Comparison of ENCODE assay signal across 8 cellular contexts in the genomic region with DNA sequence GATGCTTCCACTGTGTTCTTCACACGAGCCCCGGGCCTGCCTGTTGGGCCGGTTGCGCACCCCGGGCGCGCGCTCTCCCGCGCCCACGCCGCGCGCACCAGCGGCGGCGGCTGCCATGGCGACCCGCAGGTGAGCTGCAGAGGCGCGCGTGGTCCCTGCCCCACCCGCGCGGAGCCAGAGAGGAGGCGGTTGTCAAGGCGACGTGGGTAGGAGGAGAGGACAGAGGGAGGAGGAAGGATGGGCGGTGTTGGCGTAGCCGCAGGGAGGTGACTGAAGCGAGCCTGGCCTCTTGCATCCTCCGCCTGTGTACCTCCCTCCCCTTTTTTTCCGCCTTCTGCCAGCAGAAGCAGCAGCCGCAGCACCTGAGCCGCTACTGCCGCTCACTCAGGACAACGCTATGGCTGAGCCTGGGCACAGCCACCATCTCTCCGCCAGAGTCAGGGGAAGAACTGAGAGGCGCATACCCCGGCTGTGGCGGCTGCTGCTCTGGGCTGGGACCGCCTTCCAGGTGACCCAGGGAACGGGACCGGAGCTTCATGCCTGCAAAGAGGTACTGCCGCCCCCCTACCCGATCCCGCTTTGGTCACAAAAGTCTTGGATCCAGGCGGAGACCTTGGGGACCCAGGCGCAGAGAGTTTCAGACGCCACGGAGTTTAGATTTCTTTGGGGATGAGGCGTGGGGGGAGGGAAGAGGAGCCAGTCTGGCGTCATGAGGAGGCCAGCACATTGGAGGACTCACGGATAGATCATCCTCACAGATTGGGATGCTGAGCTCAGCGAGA. TPM values are rescaled to one million over a fixed set of nuclear protein-coding genes. Genes with fewer than 3 reads are reported as not detected.
DNase-seq lines count a peak whose midpoint lies in the region; ATAC-seq and TF ChIP-seq lines count a peak whose summit lies in the region.

A gene with protein sequence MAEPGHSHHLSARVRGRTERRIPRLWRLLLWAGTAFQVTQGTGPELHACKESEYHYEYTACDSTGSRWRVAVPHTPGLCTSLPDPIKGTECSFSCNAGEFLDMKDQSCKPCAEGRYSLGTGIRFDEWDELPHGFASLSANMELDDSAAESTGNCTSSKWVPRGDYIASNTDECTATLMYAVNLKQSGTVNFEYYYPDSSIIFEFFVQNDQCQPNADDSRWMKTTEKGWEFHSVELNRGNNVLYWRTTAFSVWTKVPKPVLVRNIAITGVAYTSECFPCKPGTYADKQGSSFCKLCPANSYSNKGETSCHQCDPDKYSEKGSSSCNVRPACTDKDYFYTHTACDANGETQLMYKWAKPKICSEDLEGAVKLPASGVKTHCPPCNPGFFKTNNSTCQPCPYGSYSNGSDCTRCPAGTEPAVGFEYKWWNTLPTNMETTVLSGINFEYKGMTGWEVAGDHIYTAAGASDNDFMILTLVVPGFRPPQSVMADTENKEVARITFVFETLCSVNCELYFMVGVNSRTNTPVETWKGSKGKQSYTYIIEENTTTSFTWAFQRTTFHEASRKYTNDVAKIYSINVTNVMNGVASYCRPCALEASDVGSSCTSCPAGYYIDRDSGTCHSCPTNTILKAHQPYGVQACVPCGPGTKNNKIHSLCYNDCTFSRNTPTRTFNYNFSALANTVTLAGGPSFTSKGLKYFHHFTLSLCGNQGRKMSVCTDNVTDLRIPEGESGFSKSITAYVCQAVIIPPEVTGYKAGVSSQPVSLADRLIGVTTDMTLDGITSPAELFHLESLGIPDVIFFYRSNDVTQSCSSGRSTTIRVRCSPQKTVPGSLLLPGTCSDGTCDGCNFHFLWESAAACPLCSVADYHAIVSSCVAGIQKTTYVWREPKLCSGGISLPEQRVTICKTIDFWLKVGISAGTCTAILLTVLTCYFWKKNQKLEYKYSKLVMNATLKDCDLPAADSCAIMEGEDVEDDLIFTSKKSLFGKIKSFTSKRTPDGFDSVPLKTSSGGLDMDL (plus strand): TSS at position 329 of the 782 bp plus-strand sequence. CDS start 69 bp downstream, at position 398.

- H3K4me3 Mint-ChIP-seq in GM23338, result peak within 1 kb of the TSS; percentile 78
- H3K4me3 Mint-ChIP-seq in effector memory CD8-positive, alpha-beta T cell, result peak within 1 kb of the TSS; percentile 97 to 98

- peak; percentile 68 for ATAC-seq in GM23338
- peak; percentile 90 for ATAC-seq in effector memory CD8-positive, alpha-beta T cell (replicated peaks)

- H3K9me3 ChIP-seq in mucosa of rectum (ENCODE audit: control insufficient read depth in 2 of 2, low read length in 2 of 2), result no peaks in the 10 kb centered on the region

- H3K4me1 Mint-ChIP-seq in GM23338, result peaks cover 7% of the 10 kb centered on the region
- peaks cover 18 to 27% of the 10 kb centered on the region in 2 donors for H3K4me1 Mint-ChIP-seq in effector memory CD8-positive, alpha-beta T cell (ENCODE audit: low read depth in 2 of 2)

- no peaks in the 10 kb centered on the region for H3K9me2 ChIP-seq in GM23338 (ENCODE audit: insufficient read depth)

- H3K36me3 ChIP-seq in GM23338 (ENCODE audit: insufficient read depth) (no peaks in the 10 kb centered on the region), mucosa of rectum (ENCODE audit: control insufficient read depth in 2 of 2, insufficient read depth in 2 of 2, low read length in 2 of 2) (no peaks in the 10 kb centered on the region)

- peak within 1 kb of the TSS; percentile 83 for H3K4me3 ChIP-seq in GM23338
- H3K4me3 ChIP-seq in mucosa of rectum (ENCODE audit: low read length in 2 of 2), result peak within 1 kb of the TSS; percentile 63 to 69

- H2AFZ ChIP-seq in GM23338, result peak within 1 kb of the TSS; percentile 99

- no peak within 1 kb of the TSS for H3K27ac Mint-ChIP-seq in GM23338
- peak within 1 kb of the TSS; percentile 99 to 100 for H3K27ac Mint-ChIP-seq in effector memory CD8-positive, alpha-beta T cell

- no peak within 1 kb of the TSS for H3K27ac ChIP-seq in GM23338 (ENCODE audit: low read depth)
- H3K27ac ChIP-seq in mucosa of rectum (ENCODE audit: low read depth in 2 of 2, low read length in 2 of 2), result peak within 1 kb of the TSS; percentile 38 to 43

- H3K27me3 Mint-ChIP-seq in GM23338 (ENCODE audit: insufficient read depth, low read depth, poor library complexity), result peaks cover 34% of the 10 kb centered on the region
- peaks cover 0 to 14% of the 10 kb centered on the region in 2 donors for H3K27me3 Mint-ChIP-seq in effector memory CD8-positive, alpha-beta T cell

- no peaks in the 10 kb centered on the region for H3K79me2 ChIP-seq in GM23338 (replicated peaks; ENCODE audit: insufficient read depth)

- H3K27me3 ChIP-seq in GM23338 (ENCODE audit: insufficient read depth), result peaks cover 54% of the 10 kb centered on the region
- peaks cover 0 to 4% of the 10 kb centered on the region in 2 donors for H3K27me3 ChIP-seq in mucosa of rectum (ENCODE audit: control insufficient read depth in 2 of 2, insufficient read depth in 2 of 2, low read length in 2 of 2)

- peak within 1 kb of the TSS; percentile 89 for H3K4me2 ChIP-seq in GM23338

- H4K20me1 ChIP-seq in GM23338 (replicated peaks; ENCODE audit: insufficient read depth), result no peaks in the 10 kb centered on the region

- no peaks in the 10 kb centered on the region; the same call in 2 of the 3 replicates for H3K36me3 Mint-ChIP-seq in GM23338 (ENCODE audit: low read depth)
- peaks cover 30% of the 10 kb centered on the region for H3K36me3 Mint-ChIP-seq in effector memory CD8-positive, alpha-beta T cell (ENCODE audit: insufficient read depth)

- TF ChIP-seq CTCF in GM23338 (conservative IDR thresholded peaks at IDR 0.05; ENCODE audit: low read depth in 2 of 2), result no peak

- DNase-seq in COLO668 (lab: John Stamatoyannopoulos, UW; ENCODE audit: unreplicated experiment), result peak; percentile 95
- peak; percentile 75 for DNase-seq in GM23338 (ENCODE audit: low spot score)
- peak; percentile 90 for DNase-seq in NCI-H2171 treated with DMSO at 0.1 percent for 48 hours (lab: John Stamatoyannopoulos, UW)
- DNase-seq in activated CD8-positive, alpha-beta memory T cell treated with anti-CD3 and anti-CD28 coated beads for 48 hours (ENCODE audit: low read depth in 2 of 3, low spot score in 2 of 3), result peak; percentile 41 to 61 (median 51)
- DNase-seq in effector memory CD8-positive, alpha-beta T cell, result peak; percentile 81 to 89 (median 86)
- peak; percentile 63 to 69 for DNase-seq in stimulated activated CD8-positive, alpha-beta memory T cell treated with anti-CD3 and anti-CD28 coated beads, Interleukin-2, amount 100 ng/mL, for 48 hours (ENCODE audit: low read depth in 2 of 2)
- DNase-seq in HCEC 1CT, result no peak

- no peaks in the 10 kb centered on the region for H3K9me3 Mint-ChIP-seq in GM23338
- H3K9me3 Mint-ChIP-seq in effector memory CD8-positive, alpha-beta T cell, result no peaks in the 10 kb centered on the region

- H3F3A ChIP-seq in GM23338 (replicated peaks; ENCODE audit: low read depth), result no peaks in the 10 kb centered on the region

- peak within 1 kb of the TSS; percentile 52 to 64 for H3K9ac ChIP-seq in mucosa of rectum (ENCODE audit: low read depth in 1 of 2, low read length in 2 of 2)

- peaks cover 11% of the 10 kb centered on the region for H3K4me1 ChIP-seq in GM23338 (ENCODE audit: insufficient read depth)
- H3K4me1 ChIP-seq in mucosa of rectum (ENCODE audit: control insufficient read depth in 2 of 2, insufficient read depth in 2 of 2, low read length in 2 of 2), result peaks cover 24 to 33% of the 10 kb centered on the region in 2 donors

TF ChIP-seq in GM23338, 12 proteins besides CTCF, POLR2A, EP300 and RAD21:
- TF ChIP-seq EZH2 (IDR thresholded peaks at IDR 0.05; ENCODE audit: low read depth, unreplicated experiment), result peak; percentile 23
- TF ChIP-seq EZH2phosphoT487 (IDR thresholded peaks at IDR 0.05; ENCODE audit: unreplicated experiment), result peak; percentile 31
- TF ChIP-seq, protein P1, sequence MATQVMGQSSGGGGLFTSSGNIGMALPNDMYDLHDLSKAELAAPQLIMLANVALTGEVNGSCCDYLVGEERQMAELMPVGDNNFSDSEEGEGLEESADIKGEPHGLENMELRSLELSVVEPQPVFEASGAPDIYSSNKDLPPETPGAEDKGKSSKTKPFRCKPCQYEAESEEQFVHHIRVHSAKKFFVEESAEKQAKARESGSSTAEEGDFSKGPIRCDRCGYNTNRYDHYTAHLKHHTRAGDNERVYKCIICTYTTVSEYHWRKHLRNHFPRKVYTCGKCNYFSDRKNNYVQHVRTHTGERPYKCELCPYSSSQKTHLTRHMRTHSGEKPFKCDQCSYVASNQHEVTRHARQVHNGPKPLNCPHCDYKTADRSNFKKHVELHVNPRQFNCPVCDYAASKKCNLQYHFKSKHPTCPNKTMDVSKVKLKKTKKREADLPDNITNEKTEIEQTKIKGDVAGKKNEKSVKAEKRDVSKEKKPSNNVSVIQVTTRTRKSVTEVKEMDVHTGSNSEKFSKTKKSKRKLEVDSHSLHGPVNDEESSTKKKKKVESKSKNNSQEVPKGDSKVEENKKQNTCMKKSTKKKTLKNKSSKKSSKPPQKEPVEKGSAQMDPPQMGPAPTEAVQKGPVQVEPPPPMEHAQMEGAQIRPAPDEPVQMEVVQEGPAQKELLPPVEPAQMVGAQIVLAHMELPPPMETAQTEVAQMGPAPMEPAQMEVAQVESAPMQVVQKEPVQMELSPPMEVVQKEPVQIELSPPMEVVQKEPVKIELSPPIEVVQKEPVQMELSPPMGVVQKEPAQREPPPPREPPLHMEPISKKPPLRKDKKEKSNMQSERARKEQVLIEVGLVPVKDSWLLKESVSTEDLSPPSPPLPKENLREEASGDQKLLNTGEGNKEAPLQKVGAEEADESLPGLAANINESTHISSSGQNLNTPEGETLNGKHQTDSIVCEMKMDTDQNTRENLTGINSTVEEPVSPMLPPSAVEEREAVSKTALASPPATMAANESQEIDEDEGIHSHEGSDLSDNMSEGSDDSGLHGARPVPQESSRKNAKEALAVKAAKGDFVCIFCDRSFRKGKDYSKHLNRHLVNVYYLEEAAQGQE (IDR thresholded peaks at IDR 0.05; ENCODE audit: unreplicated experiment), result peak; percentile 8
- TF ChIP-seq ZNF114 (CRISPR knock-in tag; IDR thresholded peaks at IDR 0.05), result no peak
- TF ChIP-seq, protein P2, sequence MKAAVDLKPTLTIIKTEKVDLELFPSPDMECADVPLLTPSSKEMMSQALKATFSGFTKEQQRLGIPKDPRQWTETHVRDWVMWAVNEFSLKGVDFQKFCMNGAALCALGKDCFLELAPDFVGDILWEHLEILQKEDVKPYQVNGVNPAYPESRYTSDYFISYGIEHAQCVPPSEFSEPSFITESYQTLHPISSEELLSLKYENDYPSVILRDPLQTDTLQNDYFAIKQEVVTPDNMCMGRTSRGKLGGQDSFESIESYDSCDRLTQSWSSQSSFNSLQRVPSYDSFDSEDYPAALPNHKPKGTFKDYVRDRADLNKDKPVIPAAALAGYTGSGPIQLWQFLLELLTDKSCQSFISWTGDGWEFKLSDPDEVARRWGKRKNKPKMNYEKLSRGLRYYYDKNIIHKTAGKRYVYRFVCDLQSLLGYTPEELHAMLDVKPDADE (IDR thresholded peaks at IDR 0.05), result no peak
- TF ChIP-seq CREB1 (CRISPR knock-in tag; IDR thresholded peaks at IDR 0.05; ENCODE audit: low read depth), result no peak

RNA-seq across cellular contexts. Expression of the gene that starts here (rescaled TPM):
- total RNA-seq in GM23338 (2014; rRNA removed; shearing (Covaris generic)), result 2.1 and 2.4 TPM in 2 replicates
- polyA plus RNA-seq in GM23338 (2016; fragmentation: Nextera tagmentation; extraction: Ambion mirVana), result 0.92 and 1.2 TPM in 2 replicates
